Comparison of ENCODE assay signal across 1 cellular context in the genomic region with DNA sequence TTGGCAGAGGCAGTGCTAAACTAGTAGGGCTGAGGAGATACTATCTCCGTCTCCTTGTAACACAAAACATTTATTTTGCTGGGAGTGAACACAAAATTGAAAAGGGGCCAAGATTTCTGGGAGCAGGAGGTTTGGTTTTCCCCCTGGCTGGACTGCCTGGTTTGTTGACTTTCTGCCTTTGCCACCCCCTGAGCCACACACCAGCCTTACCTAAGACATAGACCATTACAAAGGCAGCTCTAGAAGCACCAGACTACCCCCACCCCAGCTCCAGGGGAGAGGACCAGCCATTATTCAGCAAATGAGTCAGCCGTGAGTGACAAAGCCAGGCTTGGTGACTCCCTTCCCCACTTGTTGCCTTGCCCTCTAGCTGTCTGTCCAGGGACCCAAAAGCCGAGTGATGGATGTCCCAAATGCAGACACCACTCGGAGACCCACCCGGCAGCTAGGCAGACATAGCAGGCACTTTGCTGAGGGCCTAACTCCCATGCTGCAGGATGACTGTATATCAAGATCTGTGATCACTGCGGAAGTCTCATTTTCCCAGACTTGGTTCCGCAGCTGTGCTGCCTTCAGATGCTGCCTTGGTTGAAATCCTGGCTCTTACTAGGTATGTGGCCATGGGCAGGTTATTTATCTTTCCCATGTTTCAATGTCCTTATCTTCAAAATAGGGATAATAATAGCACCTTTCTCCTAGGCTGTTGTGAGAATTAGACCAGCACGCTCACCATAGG.
TF ChIP-seq lines count a peak whose summit lies in the region.

No MANE protein-coding gene starts in this region.

TF ChIP-seq in HepG2, 621 proteins besides CTCF, POLR2A, EP300 and RAD21 (continued from another document):
- TF ChIP-seq, protein P1, sequence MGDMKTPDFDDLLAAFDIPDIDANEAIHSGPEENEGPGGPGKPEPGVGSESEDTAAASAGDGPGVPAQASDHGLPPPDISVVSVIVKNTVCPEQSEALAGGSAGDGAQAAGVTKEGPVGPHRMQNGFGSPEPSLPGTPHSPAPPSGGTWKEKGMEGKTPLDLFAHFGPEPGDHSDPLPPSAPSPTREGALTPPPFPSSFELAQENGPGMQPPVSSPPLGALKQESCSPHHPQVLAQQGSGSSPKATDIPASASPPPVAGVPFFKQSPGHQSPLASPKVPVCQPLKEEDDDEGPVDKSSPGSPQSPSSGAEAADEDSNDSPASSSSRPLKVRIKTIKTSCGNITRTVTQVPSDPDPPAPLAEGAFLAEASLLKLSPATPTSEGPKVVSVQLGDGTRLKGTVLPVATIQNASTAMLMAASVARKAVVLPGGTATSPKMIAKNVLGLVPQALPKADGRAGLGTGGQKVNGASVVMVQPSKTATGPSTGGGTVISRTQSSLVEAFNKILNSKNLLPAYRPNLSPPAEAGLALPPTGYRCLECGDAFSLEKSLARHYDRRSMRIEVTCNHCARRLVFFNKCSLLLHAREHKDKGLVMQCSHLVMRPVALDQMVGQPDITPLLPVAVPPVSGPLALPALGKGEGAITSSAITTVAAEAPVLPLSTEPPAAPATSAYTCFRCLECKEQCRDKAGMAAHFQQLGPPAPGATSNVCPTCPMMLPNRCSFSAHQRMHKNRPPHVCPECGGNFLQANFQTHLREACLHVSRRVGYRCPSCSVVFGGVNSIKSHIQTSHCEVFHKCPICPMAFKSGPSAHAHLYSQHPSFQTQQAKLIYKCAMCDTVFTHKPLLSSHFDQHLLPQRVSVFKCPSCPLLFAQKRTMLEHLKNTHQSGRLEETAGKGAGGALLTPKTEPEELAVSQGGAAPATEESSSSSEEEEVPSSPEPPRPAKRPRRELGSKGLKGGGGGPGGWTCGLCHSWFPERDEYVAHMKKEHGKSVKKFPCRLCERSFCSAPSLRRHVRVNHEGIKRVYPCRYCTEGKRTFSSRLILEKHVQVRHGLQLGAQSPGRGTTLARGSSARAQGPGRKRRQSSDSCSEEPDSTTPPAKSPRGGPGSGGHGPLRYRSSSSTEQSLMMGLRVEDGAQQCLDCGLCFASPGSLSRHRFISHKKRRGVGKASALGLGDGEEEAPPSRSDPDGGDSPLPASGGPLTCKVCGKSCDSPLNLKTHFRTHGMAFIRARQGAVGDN (CRISPR knock-in tag; IDR thresholded peaks at IDR 0.05), result peak; percentile 32; the same call in 1 of the 2 replicates
- TF ChIP-seq FOSL2 (CRISPR knock-in tag; IDR thresholded peaks at IDR 0.05) (peak; percentile 55), ZFX (CRISPR knock-in tag; IDR thresholded peaks at IDR 0.05; ENCODE audit: low read depth) (0 out of 2 replicates have a peak, but pooled peaks have one; percentile 2)
- TF ChIP-seq, protein P2, sequence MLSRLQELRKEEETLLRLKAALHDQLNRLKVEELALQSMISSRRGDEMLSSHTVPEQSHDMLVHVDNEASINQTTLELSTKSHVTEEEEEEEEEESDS (CRISPR knock-in tag; IDR thresholded peaks at IDR 0.05; ENCODE audit: borderline replicate concordance), result no peak
